Comparison of ENCODE assay signal across 8 cellular contexts in the genomic region with DNA sequence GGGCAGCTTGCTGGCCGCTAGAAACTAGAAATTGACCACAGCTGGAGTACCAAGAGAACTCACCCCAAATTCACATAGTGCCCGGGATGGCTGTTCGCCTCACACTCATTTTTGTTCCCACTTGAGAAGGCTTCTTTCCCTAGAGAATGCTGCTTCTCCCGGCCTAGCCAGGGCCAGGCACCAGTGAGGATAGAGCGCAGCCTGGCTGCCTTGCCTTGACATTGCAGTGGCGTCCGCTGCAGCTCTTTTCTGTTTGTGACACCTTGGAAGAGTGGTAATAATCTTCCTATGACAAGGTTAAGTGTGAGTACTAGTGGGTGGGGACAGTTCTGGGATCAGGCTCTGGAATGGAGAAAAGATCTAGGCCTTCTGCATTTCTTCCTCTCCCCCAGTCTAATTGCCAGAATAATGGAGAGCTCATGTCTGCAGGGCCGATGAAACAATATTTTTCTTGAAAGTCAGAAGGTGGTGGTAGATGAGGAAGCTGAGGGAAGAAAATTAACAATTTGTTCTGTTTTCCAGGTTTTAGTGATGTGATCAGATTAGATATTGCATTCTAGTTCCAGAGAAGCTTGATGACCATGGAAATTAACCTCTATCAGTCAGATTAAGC.
DNase-seq lines count a peak whose midpoint lies in the region; ATAC-seq and TF ChIP-seq lines count a peak whose summit lies in the region.

No MANE protein-coding gene starts in this region.

- DNase-seq in NCI-H2196 treated with DMSO at 0.1 percent for 48 hours (lab: John Stamatoyannopoulos, UW; ENCODE audit: unreplicated experiment) (peak; percentile 76), dedifferentiated amniotic fluid mesenchymal stem cell (ENCODE audit: extremely low spot score) (peak; percentile 71), left kidney (ENCODE audit: low read depth, low spot score) (peak; percentile 94)
- DNase-seq in activated CD4-positive, CD25-positive, alpha-beta regulatory T cell treated with anti-CD3 and anti-CD28 coated beads, Interleukin-2, amount 50 U/mL, for 16 hours (ENCODE audit: low read depth, low spot score) = peak; percentile 39
- peak; percentile 46 to 53 for DNase-seq in stimulated activated CD4-positive, alpha-beta T cell treated with anti-CD3 and anti-CD28 coated beads, Interleukin-1b, Interleukin-23, amount 100 ng/mL, for 4 hours (ENCODE audit: low read depth in 2 of 2)

- peak overlapping the region; percentile 99 for H3K27ac ChIP-seq in 22Rv1

- ATAC-seq in GM18502 (IDR thresholded peaks at IDR 0.05; ENCODE audit: poor library complexity, unreplicated experiment) = peak; percentile 45
- peak; percentile 36 for ATAC-seq in HG03135 (IDR thresholded peaks at IDR 0.05; ENCODE audit: unreplicated experiment)

- TF ChIP-seq CTCF in 22Rv1 (IDR thresholded peaks at IDR 0.05) = peak; percentile 92

Comparison
In these comparisons a context has a peak if more than half of its experiments do, and no peak if none do; other contexts are left out.
1. Peak in every context shown above with its lines: DNase-seq, ATAC-seq and H3K27ac ChIP-seq.
2. DNase-seq: peak in every context shown above with its lines; median percentile 94 in left kidney; 76 in NCI-H2196 treated with DMSO at 0.1 percent for 48 hours; 71 in dedifferentiated amniotic fluid mesenchymal stem cell; 50 in stimulated activated CD4-positive, alpha-beta T cell treated with anti-CD3 and anti-CD28 coated beads, Interleukin-1b, Interleukin-23, amount 100 ng/mL, for 4 hours; 39 in activated CD4-positive, CD25-positive, alpha-beta regulatory T cell treated with anti-CD3 and anti-CD28 coated beads, Interleukin-2, amount 50 U/mL, for 16 hours.